Comparison of ENCODE assay signal across 24 cellular contexts in genomic region chr2:138744709-138745108, GRCh38. TPM values are rescaled to one million over a fixed set of nuclear protein-coding genes. Genes with fewer than 3 reads are reported as not detected.
DNase-seq lines count a peak whose midpoint lies in the region; ATAC-seq and TF ChIP-seq lines count a peak whose summit lies in the region.
"Had no signal": no experiment of that assay in that cellular context is flagged by ENCODE, and none has a peak within 500 bp of the region (broad histone marks: within the 10 kb centered on the region; RNA-seq: fewer than 3 reads in every experiment).

No MANE protein-coding gene starts in this region.

- peaks cover 3% of the 10 kb centered on the region for H3F3A ChIP-seq in neural progenitor cell (ENCODE audit: low read depth)

- TF ChIP-seq POLR2A in transverse colon (IDR thresholded peaks at IDR 0.05): no peak

- H3K4me3 Mint-ChIP-seq in neural progenitor cell: no peak overlapping the region
- H3K4me3 Mint-ChIP-seq: activated CD4-positive, alpha-beta memory T cell treated with anti-CD3 and anti-CD28 coated beads for 36 hours had no signal

- no peaks in the 10 kb centered on the region for H3K27me3 Mint-ChIP-seq in neural progenitor cell (ENCODE audit: insufficient read depth, low read depth)
- H3K27me3 Mint-ChIP-seq: activated CD4-positive, alpha-beta memory T cell treated with anti-CD3 and anti-CD28 coated beads for 36 hours had no signal

- H3K36me3 ChIP-seq in neural progenitor cell: no peaks in the 10 kb centered on the region
- no peaks in the 10 kb centered on the region for H3K36me3 ChIP-seq in transverse colon
- H3K36me3 ChIP-seq: left lung, neutrophil, Peyer's patch, right atrium auricular region had no signal

- DNase-seq in DMS79 treated with DMSO at 0.1 percent for 48 hours (lab: John Stamatoyannopoulos, UW) (peak; percentile 28), NCI-H146 treated with DMSO at 0.1 percent for 48 hours (lab: John Stamatoyannopoulos, UW; ENCODE audit: unreplicated experiment) (peak; percentile 59), SHP77 treated with DMSO at 0.1 percent for 48 hours (lab: John Stamatoyannopoulos, UW) (peak; percentile 14), neural progenitor cell (ENCODE audit: low spot score) (no peak), transverse colon (no peak), omental fat pad (ENCODE audit: low spot score) (no peak), occipital lobe (lab: John Stamatoyannopoulos, UW) (no peak)
- DNase-seq: activated CD4-positive, alpha-beta memory T cell treated with anti-CD3 and anti-CD28 coated beads for 36 hours; activated effector memory CD4-positive, alpha-beta T cell treated with anti-CD3 and anti-CD28 coated beads, Interleukin-2, amount 50 U/mL, for 16 hours; EL; head of caudate nucleus; left lung; midbrain; NCI-H1105; Peyer's patch had no signal

- H3K4me3 ChIP-seq in neural progenitor cell: no peak overlapping the region
- no peak overlapping the region for H3K4me3 ChIP-seq in transverse colon
- H3K4me3 ChIP-seq: coronary artery, left lung, Peyer's patch, right atrium auricular region, SK-N-MC had no signal

- H3K4me1 ChIP-seq in neural progenitor cell (peaks cover 9% of the 10 kb centered on the region), transverse colon (no peaks in the 10 kb centered on the region)
- H3K4me1 ChIP-seq: left lung, Peyer's patch, right atrium auricular region had no signal

- no peak for TF ChIP-seq EP300 in transverse colon (IDR thresholded peaks at IDR 0.05; ENCODE audit: low read depth)

- in situ Hi-C loops in transverse colon (cut with MboI; ENCODE audit: low pct_ligation_motif_present in 1 of 4, low pct_unique_long_range_greater_than_20kb in 1 of 4, low sequenced_read_pairs in 3 of 4): no loop called here

- H3K27ac ChIP-seq in neural progenitor cell (no peak overlapping the region), transverse colon (no peak overlapping the region)
- H3K27ac ChIP-seq: coronary artery, left lung, neutrophil, Peyer's patch, right atrium auricular region, SK-N-MC had no signal

- intact Hi-C loops in transverse colon (cut with DNase I; ENCODE audit: low total_unique reads): loop anchor here (10.0 kb wide), 1 partner anchor 1160 kb away; no protein-coding TSS in a partner anchor

- H3K9me3 Mint-ChIP-seq in neural progenitor cell: no peaks in the 10 kb centered on the region
- H3K9me3 Mint-ChIP-seq: activated CD4-positive, alpha-beta memory T cell treated with anti-CD3 and anti-CD28 coated beads for 36 hours had no signal

- H2AFZ ChIP-seq in neural progenitor cell (replicated peaks): peak overlapping the region; percentile 73

- TF ChIP-seq CTCF in neural progenitor cell (IDR thresholded peaks at IDR 0.05) (no peak), transverse colon (IDR thresholded peaks at IDR 0.05) (no peak), omental fat pad (IDR thresholded peaks at IDR 0.05) (no peak)

- H3K27me3 ChIP-seq in neural progenitor cell: no peaks in the 10 kb centered on the region
- no peaks in the 10 kb centered on the region for H3K27me3 ChIP-seq in transverse colon
- H3K27me3 ChIP-seq: left lung, neutrophil, Peyer's patch, right atrium auricular region had no signal

- H3K9me3 ChIP-seq in neural progenitor cell (ENCODE audit: low read depth) (no peaks in the 10 kb centered on the region), transverse colon (no peaks in the 10 kb centered on the region)
- H3K9me3 ChIP-seq: left lung, Peyer's patch had no signal

- H3K9ac ChIP-seq in neural progenitor cell: no peak overlapping the region

- no peaks in the 10 kb centered on the region for H3K4me1 Mint-ChIP-seq in neural progenitor cell

- no peaks in the 10 kb centered on the region for H3K36me3 Mint-ChIP-seq in neural progenitor cell
- H3K36me3 Mint-ChIP-seq: activated CD4-positive, alpha-beta memory T cell treated with anti-CD3 and anti-CD28 coated beads for 36 hours had no signal

- 27 to 60% methylated on average over 1 to 4 of the region's 4 CpGs for WGBS in transverse colon (ENCODE audit: low coverage in 1 of 2), 2 donors

- no peaks in the 10 kb centered on the region for H3K79me2 ChIP-seq in neural progenitor cell (ENCODE audit: low read depth)

- ATAC-seq in HG03378 (IDR thresholded peaks at IDR 0.05; ENCODE audit: unreplicated experiment) (no peak), omental fat pad (ENCODE audit: low FRiP score) (no peak)
- ATAC-seq: HCT116, left lung had no signal

- no peak overlapping the region for H3K27ac Mint-ChIP-seq in neural progenitor cell
- H3K27ac Mint-ChIP-seq: activated CD4-positive, alpha-beta memory T cell treated with anti-CD3 and anti-CD28 coated beads for 36 hours had no signal

- no peaks in the 10 kb centered on the region for H4K20me1 ChIP-seq in neural progenitor cell (ENCODE audit: low read depth)

- no peak overlapping the region for H3K4me2 ChIP-seq in neural progenitor cell

RNA-seq across cellular contexts. Expression of gene NXPH2, which starts 35.5 kb away (rescaled TPM):
- total RNA-seq in neural progenitor cell (ENCODE audit: low replicate concordance): 2.7 and 4.3 TPM in 2 replicates
- not detected for total RNA-seq in transverse colon
- total RNA-seq in omental fat pad: 1 to 10 TPM in 1 of 4 donors, under 1 TPM in 1, not detected in 2; 0.37 to 2.1 TPM
- 30.4 TPM for total RNA-seq in occipital lobe
- total RNA-seq: activated CD4-positive, alpha-beta memory T cell treated with anti-CD3 and anti-CD28 coated beads for 36 hours; fibroblast of lung; left lung; Peyer's patch; subcutaneous adipose tissue; T-helper 2 cell treated with Interferon-gamma antibody and Interleukin-4, amounts not matched to agents 100 ng/mL and 5 ng/mL, for 36 hours had no signal

Comparison
In these comparisons a context has a peak if more than half of its experiments do, and no peak if none do; other contexts are left out.
1. DNase-seq: peak in DMS79 treated with DMSO at 0.1 percent for 48 hours (single experiment), NCI-H146 treated with DMSO at 0.1 percent for 48 hours (single experiment) and SHP77 treated with DMSO at 0.1 percent for 48 hours (single experiment); none in neural progenitor cell (single experiment), transverse colon (single experiment), omental fat pad (single experiment) and occipital lobe (single experiment).